ENCODE assay signal across 20 cellular contexts in genomic region chr3:146732325-146732724, GRCh38.
A peak's percentile ranks its signal among the peaks of the same experiment; 100 is the strongest.
DNase-seq lines count a peak whose midpoint lies in the region; ATAC-seq, FAIRE-seq and TF ChIP-seq lines count a peak whose summit lies in the region.
"Had no signal": no experiment of that assay in that cellular context is flagged by ENCODE, and none has a peak within 500 bp of the region (broad histone marks: within the 10 kb centered on the region; RNA-seq: fewer than 3 reads in every experiment).

No MANE protein-coding gene starts in this region.

- TF ChIP-seq POLR2A in breast epithelium (IDR thresholded peaks at IDR 0.05): no peak

- no peaks in the 10 kb centered on the region for H3K9me3 ChIP-seq in mammary epithelial cell (replicated peaks; ENCODE audit: insufficient read depth, low read length)
- H3K9me3 ChIP-seq in breast epithelium: no peaks in the 10 kb centered on the region
- H3K9me3 ChIP-seq: A549, Caco-2 had no signal

- H3K27me3 ChIP-seq in mammary epithelial cell (ENCODE audit: insufficient read depth, low read length): no peaks in the 10 kb centered on the region
- H3K27me3 ChIP-seq in breast epithelium: no peaks in the 10 kb centered on the region
- no peaks in the 10 kb centered on the region for H3K27me3 ChIP-seq in bronchial epithelial cell (ENCODE audit: control insufficient read depth, insufficient read depth, low read length)
- H3K27me3 ChIP-seq in foreskin keratinocyte: no peaks in the 10 kb centered on the region

- in situ Hi-C loops in mammary epithelial cell (cut with MboI; ENCODE audit: low sequenced_read_pairs in 2 of 2): no loop called here

- H3K4me3 ChIP-seq in mammary epithelial cell (replicated peaks in 1 of 3; ENCODE audit: insufficient read depth in 1 of 3, low read depth in 2 of 3, low read length in 3 of 3) (peak overlapping the region in 1 of 3 experiments; percentile 13), breast epithelium (no peak overlapping the region), bronchial epithelial cell (ENCODE audit: low read depth, low read length) (no peak overlapping the region)
- H3K4me3 ChIP-seq: A549, GM23338 had no signal

- no peaks in the 10 kb centered on the region for H3K79me2 ChIP-seq in mammary epithelial cell (ENCODE audit: insufficient read depth, low read length)

- no peaks in the 10 kb centered on the region for H4K20me1 ChIP-seq in mammary epithelial cell (ENCODE audit: insufficient read depth, low read length)

- dilution Hi-C loops in mammary epithelial cell (cut with HindIII; ENCODE audit: low sequenced_read_pairs): no loop called here

- intact Hi-C loops in mammary epithelial cell (cut with micrococcal nuclease) (no loop called here), breast epithelium (cut with DNase I; ENCODE audit: low total_unique reads) (no loop called here)

- no peak overlapping the region for H3K9ac ChIP-seq in mammary epithelial cell (ENCODE audit: insufficient read depth, low read length)

- H3K36me3 ChIP-seq in mammary epithelial cell (ENCODE audit: insufficient read depth, low read length) (no peaks in the 10 kb centered on the region), breast epithelium (no peaks in the 10 kb centered on the region), bronchial epithelial cell (ENCODE audit: control insufficient read depth, insufficient read depth, low read length) (no peaks in the 10 kb centered on the region)

- DNase-seq in mammary epithelial cell (peak; percentile 95), breast epithelium (ENCODE audit: low spot score in 2 of 2) (no peak), bronchial epithelial cell (ENCODE audit: low read depth) (peak; percentile 3), foreskin keratinocyte (peak; percentile 60 to 86), HTR-8/SVneo (ENCODE audit: insufficient read length, low spot score) (no peak)
- no peak for DNase-seq in activated T-cell treated with anti-CD3 and anti-CD28 coated beads, Interleukin-2, amount 50 U/mL, for 1 hour
- DNase-seq: AML-193; Caco-2; CD4-positive, alpha-beta T cell; HCEC 1CT had no signal

- FAIRE-seq in bronchial epithelial cell (lab: Jason Lieb, UNC) (no peak), HTR-8/SVneo (lab: Jason Lieb, UNC) (no peak)
- FAIRE-seq: A549, D721Med, G401.6, GM12891, GM19239, H54 had no signal

- peak overlapping the region; percentile 56 for H3K27ac ChIP-seq in mammary epithelial cell (ENCODE audit: insufficient read depth, low read depth, low read length)
- no peak overlapping the region for H3K27ac ChIP-seq in breast epithelium
- no peak overlapping the region for H3K27ac ChIP-seq in foreskin keratinocyte
- H3K27ac ChIP-seq: 22Rv1, A549, C4-2B had no signal

- BruUV-seq in mammary epithelial cell (replicated peaks; lab: Mats Ljungman, UMichigan): no TSS peak

- H2AFZ ChIP-seq in mammary epithelial cell (ENCODE audit: low read depth, low read length): peak overlapping the region; percentile 72
- H2AFZ ChIP-seq: GM23338 had no signal

- 2% methylated on average over 6 of the region's 6 CpGs for WGBS in mammary epithelial cell (ENCODE audit: low coverage, missing lambda C conversion rate)

- peak overlapping the region; percentile 62 for H3K4me2 ChIP-seq in mammary epithelial cell (ENCODE audit: insufficient read depth, low read depth, low read length)
- H3K4me2 ChIP-seq: A549, GM23338 had no signal

- TF ChIP-seq CTCF in mammary epithelial cell (conservative IDR thresholded peaks at IDR 0.05 in 1 of 2, IDR thresholded peaks at IDR 0.05 in 1 of 2; ENCODE audit: extremely low read depth in 1 of 2, insufficient read depth in 1 of 2, low read depth in 1 of 2, low read length in 2 of 2) (no peak), breast epithelium (IDR thresholded peaks at IDR 0.05) (no peak), bronchial epithelial cell (IDR thresholded peaks at IDR 0.05; ENCODE audit: insufficient read depth, low read length, severe bottlenecking) (no peak), foreskin keratinocyte (conservative IDR thresholded peaks at IDR 0.05) (no peak)

- H3K4me1 ChIP-seq in mammary epithelial cell (ENCODE audit: insufficient read depth, low read length): peaks cover 5% of the 10 kb centered on the region
- H3K4me1 ChIP-seq in breast epithelium: no peaks in the 10 kb centered on the region
- H3K4me1 ChIP-seq in foreskin keratinocyte: no peaks in the 10 kb centered on the region
- H3K4me1 ChIP-seq: A549, Caco-2 had no signal

- ATAC-seq in foreskin keratinocyte (peak; percentile 57), HG03097 (IDR thresholded peaks at IDR 0.05; ENCODE audit: low FRiP score, unreplicated experiment) (no peak)
- ATAC-seq: A549, GM23338 had no signal

- CTCF ChIA-PET in mammary epithelial cell (lab: Charles Lee; ENCODE audit: low non-redundant PET): no interaction called here

Comparison
In these comparisons a context has a peak if more than half of its experiments do, and no peak if none do; other contexts are left out.
1. DNase-seq: peak in mammary epithelial cell (single experiment), bronchial epithelial cell (single experiment) and foreskin keratinocyte (2 of 2); none in breast epithelium (0 of 2), activated T-cell treated with anti-CD3 and anti-CD28 coated beads, Interleukin-2, amount 50 U/mL, for 1 hour (single experiment) and HTR-8/SVneo (single experiment).